ENCODE assay signal across 8 cellular contexts in the genomic region with DNA sequence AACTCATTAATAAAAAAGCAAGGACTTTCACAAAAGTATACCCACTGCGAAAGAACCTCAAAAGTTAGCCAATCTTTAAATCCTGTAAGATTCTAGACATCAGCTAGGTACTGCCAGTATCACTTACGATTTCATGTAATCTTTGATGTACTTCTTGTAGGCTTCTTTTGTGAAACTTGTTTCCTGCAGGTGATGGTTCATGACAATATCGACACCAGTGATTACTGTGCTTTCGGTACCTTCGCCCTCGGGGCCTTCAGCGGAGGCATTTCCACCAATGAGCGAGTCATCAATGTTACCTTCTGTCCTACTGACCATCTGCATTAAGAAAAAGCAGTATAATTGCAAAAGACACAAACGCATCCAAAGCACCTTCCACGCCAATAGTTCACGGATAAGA.
DNase-seq lines count a peak whose midpoint lies in the region; ATAC-seq lines count a peak whose summit lies in the region.

No MANE protein-coding gene starts in this region.

- ATAC-seq in GM21717 (IDR thresholded peaks at IDR 0.05; ENCODE audit: unreplicated experiment) (no peak), GM21737 (IDR thresholded peaks at IDR 0.05; ENCODE audit: unreplicated experiment) (no peak), GM19023 (IDR thresholded peaks at IDR 0.05; ENCODE audit: unreplicated experiment) (no peak)

- no peaks in the 10 kb centered on the region for H3K27me3 ChIP-seq in HUES48 (ENCODE audit: control insufficient read depth, insufficient read depth, low read length)

- peak overlapping the region; percentile 98 for H3K27ac ChIP-seq in HUES48 (ENCODE audit: low read depth, low read length)

- H3K9me3 ChIP-seq in HUES48 (ENCODE audit: control insufficient read depth, insufficient read depth, low read length) (no peaks in the 10 kb centered on the region), iPS-18c (ENCODE audit: control insufficient read depth, insufficient read depth, low read length) (no peaks in the 10 kb centered on the region)

- peaks cover 61% of the 10 kb centered on the region for H3K36me3 ChIP-seq in HUES48 (ENCODE audit: control insufficient read depth, insufficient read depth, low read length)

- peak overlapping the region; percentile 99 for H3K9ac ChIP-seq in HUES48 (ENCODE audit: low read depth, low read length)

- DNase-seq in activated naive CD4-positive, alpha-beta T cell treated with Interleukin-2 at 50 U/mL for 16 hours: peak; percentile 55
- peak; percentile 22 to 33 for DNase-seq in stimulated activated CD4-positive, alpha-beta T cell treated with anti-CD3 and anti-CD28 coated beads, Interleukin-4, amount 100 ng/mL, for 48 hours (ENCODE audit: low read depth in 2 of 2)
- no peak for DNase-seq in glomerular visceral epithelial cell (ENCODE audit: extremely low spot score)

- H3K4me3 ChIP-seq in HUES48 (ENCODE audit: low read depth, low read length) (peak overlapping the region; percentile 79), iPS-18c (ENCODE audit: insufficient read depth, low read depth, low read length) (peak overlapping the region; percentile 91)

- peaks cover 7% of the 10 kb centered on the region; the same call in 1 of the 2 replicates for H3K4me1 ChIP-seq in HUES48 (ENCODE audit: control insufficient read depth, insufficient read depth, low read length)
